In the genomic region with DNA sequence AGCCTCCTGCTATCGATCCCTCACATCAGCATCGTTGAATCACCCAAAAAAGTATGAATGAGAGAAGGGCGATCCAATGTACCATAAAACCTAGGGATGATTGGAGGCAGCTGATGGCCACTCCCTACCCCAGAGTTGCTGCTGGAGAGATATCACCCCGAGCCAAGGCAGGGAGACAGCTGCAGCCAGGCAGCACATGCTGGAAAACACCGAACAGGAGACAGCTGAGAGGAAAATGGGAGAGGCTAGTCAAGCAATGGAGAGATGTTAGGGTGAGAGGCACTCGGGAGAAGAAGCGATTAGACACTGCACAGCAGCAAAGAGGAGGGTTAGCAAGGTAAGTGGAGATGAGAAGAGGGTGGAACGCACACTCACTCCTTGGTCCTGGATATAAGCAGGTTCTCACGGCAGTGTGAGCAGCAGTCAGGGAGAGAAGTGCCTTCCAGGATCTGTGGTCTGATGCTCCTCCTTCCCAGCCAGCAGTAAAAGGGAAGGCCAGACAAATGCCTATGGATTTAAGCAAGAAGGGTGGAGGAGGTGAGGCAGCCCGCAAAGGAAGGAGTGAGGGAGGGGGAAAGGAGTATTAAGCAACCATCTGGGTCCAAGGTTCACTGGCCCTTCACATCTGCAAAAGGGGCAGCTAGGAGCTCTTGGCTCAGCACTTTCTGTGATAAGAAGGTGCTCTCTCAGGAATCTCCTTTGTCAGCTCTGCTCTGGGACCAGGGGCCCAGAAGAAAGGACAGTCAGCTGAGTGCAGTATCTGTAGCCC, we compare ENCODE assay signal across 10 cellular contexts. TPM values are rescaled to one million over a fixed set of nuclear protein-coding genes. Genes with fewer than 3 reads are reported as not detected.
DNase-seq lines count a peak whose midpoint lies in the region; ATAC-seq and TF ChIP-seq lines count a peak whose summit lies in the region.
"Had no signal": no experiment of that assay in that cellular context is flagged by ENCODE, and none has a peak within 500 bp of the region (broad histone marks: within the 10 kb centered on the region; RNA-seq: fewer than 3 reads in every experiment).

TSS of gene SLC7A7 (minus strand) at position 491 of the 769 bp plus-strand sequence. CDS start 2,037 bp downstream, outside the sequence.

- TF ChIP-seq CTCF in right atrium auricular region (IDR thresholded peaks at IDR 0.05) (no peak), vagina (IDR thresholded peaks at IDR 0.05) (no peak)

- H3K36me3 ChIP-seq in right atrium auricular region (no peaks in the 10 kb centered on the region), vagina (no peaks in the 10 kb centered on the region)

- peaks cover 0 to 20% of the 10 kb centered on the region in 2 donors for H3K4me1 ChIP-seq in right atrium auricular region
- peaks cover 9% of the 10 kb centered on the region for H3K4me1 ChIP-seq in vagina

- ATAC-seq in Right ventricle myocardium superior (ENCODE audit: poor library complexity): peak; percentile 42
- ATAC-seq in HG03354 (IDR thresholded peaks at IDR 0.05; ENCODE audit: poor library complexity, severe bottlenecking, unreplicated experiment): no peak

- DNase-seq in Right ventricle myocardium superior: no peak
- no peak for DNase-seq in right atrium auricular region (ENCODE audit: low spot score)
- DNase-seq in mucosa of gallbladder (ENCODE audit: low spot score): peak; percentile 69
- DNase-seq in vagina (ENCODE audit: extremely low spot score in 2 of 2): no peak
- DNase-seq in GOT3 (lab: John Stamatoyannopoulos, UW): no peak
- no peak for DNase-seq in stimulated activated CD8-positive, alpha-beta memory T cell treated with anti-CD3 and anti-CD28 coated beads, Interleukin-4, amount 100 ng/mL, for 48 hours
- DNase-seq: activated T-cell treated with anti-CD3 and anti-CD28 coated beads, Interleukin-2, amount 50 U/mL, for 4 hours had no signal

- H3K9me3 ChIP-seq in right atrium auricular region (no peaks in the 10 kb centered on the region), vagina (no peaks in the 10 kb centered on the region)

- H3K27ac ChIP-seq in right atrium auricular region: peak within 1 kb of the TSS in 1 of 2 donors; percentile 16
- H3K27ac ChIP-seq in cingulate gyrus (ENCODE audit: low read depth, low read length): peak within 1 kb of the TSS; percentile 19
- peak within 1 kb of the TSS; percentile 50 for H3K27ac ChIP-seq in vagina
- H3K27ac ChIP-seq: C4-2B had no signal

- H3K27me3 ChIP-seq in right atrium auricular region (no peaks in the 10 kb centered on the region), vagina (no peaks in the 10 kb centered on the region)

- intact Hi-C loops in Right ventricle myocardium superior (cut with DNase I): loop anchor here (5.0 to 10.0 kb wide), 2 partner anchors 160 to 258 kb away; no protein-coding TSS in a partner anchor
- intact Hi-C loops in vagina (cut with DNase I): no loop called here

- no peak for TF ChIP-seq POLR2A in vagina (IDR thresholded peaks at IDR 0.05)

- peak within 1 kb of the TSS in 1 of 2 donors; percentile 7 for H3K4me3 ChIP-seq in right atrium auricular region
- H3K4me3 ChIP-seq in vagina: no peak within 1 kb of the TSS

RNA-seq across cellular contexts. Expression of gene SLC7A7, which starts in this region (rescaled TPM):
- 4.6 TPM for total RNA-seq in Right ventricle myocardium superior
- 10 to 100 TPM in 1 of 2 donors, 1 to 10 TPM in 1; 9.9 to 28.5 TPM for total RNA-seq in right atrium auricular region
- 72.7 TPM for total RNA-seq in mucosa of gallbladder
- 7.4 TPM for total RNA-seq in vagina
